In genomic region chr6:127515794-127516675, GRCh38 we compare ENCODE assay signal across 8 cellular contexts. TPM values are rescaled to one million over a fixed set of nuclear protein-coding genes. Genes with fewer than 3 reads are reported as not detected.
DNase-seq lines count a peak whose midpoint lies in the region; ATAC-seq and TF ChIP-seq lines count a peak whose summit lies in the region.

No MANE protein-coding gene starts in this region.

- DNase-seq in KG1 (lab: John Stamatoyannopoulos, UW) (peak; percentile 10), SK-MEL-5 (ENCODE audit: low read depth, low spot score) (peak; percentile 75), cardiac septum (ENCODE audit: low spot score) (peak; percentile 77), posterior cingulate gyrus (peak; percentile 65 to 96 (median 79))

- no peaks in the 10 kb centered on the region for H3K36me3 Mint-ChIP-seq in activated naive CD8-positive, alpha-beta T cell

- no peak for TF ChIP-seq CTCF in DOHH2 (IDR thresholded peaks at IDR 0.05; ENCODE audit: low read depth, low read length, poor library complexity, severe bottlenecking)

- H3K4me2 ChIP-seq in DOHH2 (ENCODE audit: low read length): peak overlapping the region; percentile 81

- H3K4me3 ChIP-seq in DOHH2 (ENCODE audit: low read length) (peak overlapping the region; percentile 58), urinary bladder (ENCODE audit: low read depth, low read length) (peak overlapping the region; percentile 71)

- no peaks in the 10 kb centered on the region for H3F3A ChIP-seq in DOHH2 (ENCODE audit: control insufficient read depth, insufficient read depth)

- no peaks in the 10 kb centered on the region for H3K36me3 ChIP-seq in DOHH2 (ENCODE audit: control insufficient read depth, low read length)
- H3K36me3 ChIP-seq in urinary bladder (ENCODE audit: insufficient read depth): no peaks in the 10 kb centered on the region

- H3K79me2 ChIP-seq in DOHH2 (ENCODE audit: control insufficient read depth, low read length): no peaks in the 10 kb centered on the region

- H3K4me1 ChIP-seq in DOHH2 (ENCODE audit: control insufficient read depth, low read length) (peaks cover 5% of the 10 kb centered on the region; the same call in 1 of the 2 replicates), urinary bladder (ENCODE audit: insufficient read depth) (no peaks in the 10 kb centered on the region)

- H3K27ac Mint-ChIP-seq in activated naive CD8-positive, alpha-beta T cell: peak overlapping the region; percentile 22

- no peak overlapping the region for H3K27ac ChIP-seq in DOHH2 (ENCODE audit: low read depth, low read length)
- H3K27ac ChIP-seq in urinary bladder (ENCODE audit: low read depth): no peak overlapping the region

- intact Hi-C loops in cardiac septum (cut with DNase I) (no loop called here), posterior cingulate gyrus (cut with DNase I) (loop anchor here (5.0 kb wide), 2 partner anchors 49 to 249 kb away; partner anchors contain the start of gene RNF146)

- in situ Hi-C loops in SK-MEL-5 (cut with HindIII; ENCODE audit: low pct_unique_long_range_greater_than_20kb, low sequenced_read_pairs): no loop called here

- H3K9me3 ChIP-seq in DOHH2 (ENCODE audit: control insufficient read depth, insufficient read depth, low read length): no peaks in the 10 kb centered on the region

- H4K20me1 ChIP-seq in DOHH2 (ENCODE audit: control insufficient read depth, insufficient read depth, low read depth, low read length): no peaks in the 10 kb centered on the region

- H3K4me1 Mint-ChIP-seq in activated naive CD8-positive, alpha-beta T cell (ENCODE audit: low read depth): peaks cover 36% of the 10 kb centered on the region

- H3K9me2 ChIP-seq in DOHH2 (replicated peaks; ENCODE audit: control insufficient read depth, low read length): no peaks in the 10 kb centered on the region

- peaks cover 20% of the 10 kb centered on the region for H3K27me3 Mint-ChIP-seq in activated naive CD8-positive, alpha-beta T cell

- WGBS in urinary bladder: under 1% methylated on average over 76 of the region's 76 CpGs

- H3K4me3 Mint-ChIP-seq in activated naive CD8-positive, alpha-beta T cell: peak overlapping the region; percentile 91

- H3K27me3 ChIP-seq in DOHH2 (ENCODE audit: control insufficient read depth, low read length): peaks cover 10% of the 10 kb centered on the region; the same call in 1 of the 2 replicates

- peak; percentile 53 for ATAC-seq in GM21786 (IDR thresholded peaks at IDR 0.05; ENCODE audit: unreplicated experiment)

- H3K9me3 Mint-ChIP-seq in activated naive CD8-positive, alpha-beta T cell (ENCODE audit: low read depth): no peaks in the 10 kb centered on the region

RNA-seq across cellular contexts. Expression of gene KIAA0408, which starts 56.8 kb away (rescaled TPM):
- total RNA-seq in SK-MEL-5 (2014; rRNA removed; shearing (Covaris generic)): 3.2 and 3.7 TPM in 2 replicates
- polyA plus RNA-seq in SK-MEL-5 (2015; cell fraction: cytosol; rRNA removed): 2.3 and 3.1 TPM in 2 replicates
- 18.5 and 19.8 TPM in 2 replicates for polyA plus RNA-seq in SK-MEL-5 (2015; cell fraction: nucleus; rRNA removed)
- total RNA-seq in cardiac septum (0.51 TPM), urinary bladder (40.8 TPM)
- 14.9 TPM for polyA plus RNA-seq in urinary bladder

Comparison
In these comparisons a context has a peak if more than half of its experiments do, and no peak if none do; other contexts are left out.
1. DNase-seq: peak in every context shown above with its lines; median percentile 79 in posterior cingulate gyrus; 77 in cardiac septum; 75 in SK-MEL-5; 10 in KG1.